15 cellular contexts compared by ENCODE assay signal in genomic region chr15:79209690-79210089, GRCh38.
DNase-seq lines count a peak whose midpoint lies in the region; ATAC-seq and TF ChIP-seq lines count a peak whose summit lies in the region.
"Had no signal": no experiment of that assay in that cellular context is flagged by ENCODE, and none has a peak within 500 bp of the region (broad histone marks: within the 10 kb centered on the region; RNA-seq: fewer than 3 reads in every experiment).

No MANE protein-coding gene starts in this region.

- H3K9ac ChIP-seq in HUES6 (ENCODE audit: low read length), result no peak overlapping the region

- H3K27ac ChIP-seq in HUES6 (ENCODE audit: low read depth, low read length), result no peak overlapping the region
- H3K27ac ChIP-seq: body of pancreas, pancreas had no signal

- H3K4me3 Mint-ChIP-seq in Calu3 (ENCODE audit: low read depth, unreplicated experiment), result no peak overlapping the region
- H3K4me3 Mint-ChIP-seq in natural killer cell, result no peak overlapping the region
- H3K4me3 Mint-ChIP-seq: activated CD8-positive, alpha-beta memory T cell treated with anti-CD3 and anti-CD28 coated beads, Interleukin-2, amount 10 ng/mL, durations not matched to agents 7 days and 5 days; immature natural killer cell had no signal

- DNase-seq in Calu3 (no peak), astrocyte of the spinal cord (ENCODE audit: low read depth, low spot score) (no peak), kidney epithelial cell (ENCODE audit: low read depth) (no peak), natural killer cell (no peak), retina (no peak)
- DNase-seq in stimulated activated CD4-positive, alpha-beta T cell treated with anti-CD3 and anti-CD28 coated beads, Interleukin-2, amount 100 ng/mL, for 24 hours, result no peak
- DNase-seq: activated CD8-positive, alpha-beta memory T cell treated with anti-CD3 and anti-CD28 coated beads, Interleukin-2, amount 10 ng/mL, durations not matched to agents 7 days and 5 days; activated naive CD4-positive, alpha-beta T cell; immature natural killer cell; MV-4-11; NCI-H2171; pancreas had no signal

- H3K27ac Mint-ChIP-seq in Calu3 (ENCODE audit: unreplicated experiment) (no peak overlapping the region), natural killer cell (no peak overlapping the region)
- H3K27ac Mint-ChIP-seq: activated CD8-positive, alpha-beta memory T cell treated with anti-CD3 and anti-CD28 coated beads, Interleukin-2, amount 10 ng/mL, durations not matched to agents 7 days and 5 days; immature natural killer cell had no signal

- H3K4me1 Mint-ChIP-seq in Calu3 (ENCODE audit: low read depth, unreplicated experiment) (no peaks in the 10 kb centered on the region), natural killer cell (no peaks in the 10 kb centered on the region)
- H3K4me1 Mint-ChIP-seq: activated CD8-positive, alpha-beta memory T cell treated with anti-CD3 and anti-CD28 coated beads, Interleukin-2, amount 10 ng/mL, durations not matched to agents 7 days and 5 days; immature natural killer cell had no signal

- H3K36me3 Mint-ChIP-seq in Calu3 (ENCODE audit: insufficient read depth, unreplicated experiment), result no peaks in the 10 kb centered on the region
- H3K36me3 Mint-ChIP-seq in natural killer cell, result no peaks in the 10 kb centered on the region
- H3K36me3 Mint-ChIP-seq: activated CD8-positive, alpha-beta memory T cell treated with anti-CD3 and anti-CD28 coated beads, Interleukin-2, amount 10 ng/mL, durations not matched to agents 7 days and 5 days; immature natural killer cell had no signal

- ATAC-seq in natural killer cell (no peak), HG02588 (IDR thresholded peaks at IDR 0.05; ENCODE audit: unreplicated experiment) (no peak)
- ATAC-seq: activated CD8-positive, alpha-beta memory T cell treated with anti-CD3 and anti-CD28 coated beads, Interleukin-2, amount 10 ng/mL, durations not matched to agents 7 days and 5 days; body of pancreas; pancreas had no signal

- H3K4me1 ChIP-seq in HUES6 (ENCODE audit: control insufficient read depth, insufficient read depth, low read length), result peaks cover 36% of the 10 kb centered on the region
- H3K4me1 ChIP-seq: pancreas had no signal

- H3K27me3 ChIP-seq in HUES6 (ENCODE audit: control insufficient read depth, insufficient read depth, low read length), result peaks cover 5% of the 10 kb centered on the region; the same call in 1 of the 2 replicates
- H3K27me3 ChIP-seq in kidney epithelial cell (ENCODE audit: control insufficient read depth, insufficient read depth, low read length), result peaks cover 23% of the 10 kb centered on the region

- H3K27me3 Mint-ChIP-seq in Calu3 (ENCODE audit: unreplicated experiment) (peaks cover 98% of the 10 kb centered on the region), natural killer cell (ENCODE audit: low read depth in 2 of 2) (peaks cover 31 to 52% of the 10 kb centered on the region in 2 donors)

- H3K4me3 ChIP-seq in HUES6 (ENCODE audit: low read depth, low read length) (peak overlapping the region; percentile 48), astrocyte of the spinal cord (ENCODE audit: low read depth, low read length) (no peak overlapping the region), kidney epithelial cell (ENCODE audit: low read depth, low read length) (no peak overlapping the region)
- H3K4me3 ChIP-seq: body of pancreas, pancreas had no signal

- CTCF ChIA-PET in Calu3 (lab: Charles Lee), result no interaction called here

- no peaks in the 10 kb centered on the region for H3K36me3 ChIP-seq in HUES6 (ENCODE audit: control insufficient read depth, insufficient read depth, low read length)
- H3K36me3 ChIP-seq in kidney epithelial cell (ENCODE audit: control insufficient read depth, insufficient read depth, low read length), result no peaks in the 10 kb centered on the region
- H3K36me3 ChIP-seq: pancreas had no signal

- in situ Hi-C loops in astrocyte of the spinal cord (cut with HindIII; ENCODE audit: low sequenced_read_pairs), result no loop called here

- BruUV-seq in Calu3 (replicated peaks; lab: Mats Ljungman, UMichigan), result no TSS peak

- intact Hi-C loops in Calu3 (cut with micrococcal nuclease; ENCODE audit: unreplicated experiment), result no loop called here
- intact Hi-C loops in natural killer cell (cut with micrococcal nuclease), result no loop called here

- no peaks in the 10 kb centered on the region for H3K9me3 ChIP-seq in HUES6 (ENCODE audit: control insufficient read depth, insufficient read depth, low read depth, low read length)
- H3K9me3 ChIP-seq: body of pancreas, pancreas had no signal

- peak; percentile 35 for TF ChIP-seq CTCF in Calu3 (IDR thresholded peaks at IDR 0.05; ENCODE audit: unreplicated experiment)
- peak; percentile 37 for TF ChIP-seq CTCF in astrocyte of the spinal cord (IDR thresholded peaks at IDR 0.05; ENCODE audit: low read depth, low read length)
- TF ChIP-seq CTCF in kidney epithelial cell (IDR thresholded peaks at IDR 0.05; ENCODE audit: insufficient read depth, low read length, poor library complexity, severe bottlenecking), result peak; percentile 20
- no peak for TF ChIP-seq CTCF in natural killer cell (IDR thresholded peaks at IDR 0.05)

- H3K9me3 Mint-ChIP-seq in Calu3 (ENCODE audit: low read depth, unreplicated experiment), result no peaks in the 10 kb centered on the region
- no peaks in the 10 kb centered on the region for H3K9me3 Mint-ChIP-seq in natural killer cell
- H3K9me3 Mint-ChIP-seq: immature natural killer cell had no signal
